ENCODE assay signal across 1 cellular context in genomic region chr11:79235696-79236095, GRCh38.
TF ChIP-seq lines count a peak whose summit lies in the region.

No MANE protein-coding gene starts in this region.

TF ChIP-seq in GM23338, 12 proteins besides CTCF, POLR2A, EP300 and RAD21 (continued from another document):
- no peak for TF ChIP-seq ZNF462 (CRISPR knock-in tag; IDR thresholded peaks at IDR 0.05)
